In genomic region chr7:30613366-30614325, GRCh38 we compare ENCODE assay signal across 15 cellular contexts. TPM values are rescaled to one million over a fixed set of nuclear protein-coding genes. Genes with fewer than 3 reads are reported as not detected.
DNase-seq lines count a peak whose midpoint lies in the region; ATAC-seq and TF ChIP-seq lines count a peak whose summit lies in the region.
"Had no signal": no experiment of that assay in that cellular context is flagged by ENCODE, and none has a peak within 500 bp of the region (broad histone marks: within the 10 kb centered on the region; RNA-seq: fewer than 3 reads in every experiment).

No MANE protein-coding gene starts in this region.

- peaks cover 28% of the 10 kb centered on the region for H3K36me3 Mint-ChIP-seq in activated naive CD4-positive, alpha-beta T cell treated with anti-CD3 and anti-CD28 coated beads, Interleukin-2, amount 50 U/mL, for 24 hours
- H3K36me3 Mint-ChIP-seq in activated CD8-positive, alpha-beta T cell treated with anti-CD3 and anti-CD28 coated beads for 36 hours (ENCODE audit: low read depth), result peaks cover 80% of the 10 kb centered on the region

- H3K4me1 ChIP-seq in neuronal stem cell (ENCODE audit: control insufficient read depth in 2 of 2, insufficient read depth in 1 of 2, low read depth in 1 of 2, low read length in 2 of 2), result no peaks in the 10 kb centered on the region

- no peak overlapping the region for H2BK15ac ChIP-seq in neuronal stem cell (ENCODE audit: low read length)

- POLR2A ChIA-PET in activated CD8-positive, alpha-beta T cell treated with anti-CD3 and anti-CD28 coated beads for 36 hours (lab: Charles Lee), result interaction anchor here (1.0 to 3.1 kb wide), 8 partner anchors 9 to 33 kb away, joined by 3 to 14 read pairs (median 4); no protein-coding TSS in a partner anchor

- no peak overlapping the region for H3K23ac ChIP-seq in neuronal stem cell (ENCODE audit: low read depth, low read length, poor library complexity)

- ATAC-seq in activated CD8-positive, alpha-beta T cell treated with anti-CD3 and anti-CD28 coated beads for 36 hours, result no peak
- ATAC-seq in stimulated activated naive CD8-positive, alpha-beta T cell treated with anti-CD3 and anti-CD28 coated beads, Interleukin-15, amount 100 ng/mL, for 72 hours, result no peak
- ATAC-seq: Right ventricle myocardium inferior had no signal

- H3K14ac ChIP-seq in neuronal stem cell (ENCODE audit: low read length), result no peak overlapping the region

- WGBS in neuronal stem cell (ENCODE audit: extremely low coverage in 2 of 2, insufficient read length in 2 of 2, insufficient replicate concordance in 1 of 2), 2 donors, result no CpG with 5 or more reads among the region's 4 CpGs

- TF ChIP-seq CTCF in activated CD8-positive, alpha-beta T cell treated with anti-CD3 and anti-CD28 coated beads for 36 hours (IDR thresholded peaks at IDR 0.05), result no peak

- no peaks in the 10 kb centered on the region for H3K27me3 Mint-ChIP-seq in activated naive CD4-positive, alpha-beta T cell treated with anti-CD3 and anti-CD28 coated beads, Interleukin-2, amount 50 U/mL, for 24 hours
- H3K27me3 Mint-ChIP-seq in activated CD8-positive, alpha-beta T cell treated with anti-CD3 and anti-CD28 coated beads for 36 hours, result no peaks in the 10 kb centered on the region
- H3K27me3 Mint-ChIP-seq in stimulated activated naive CD8-positive, alpha-beta T cell treated with anti-CD3 and anti-CD28 coated beads, Interleukin-15, amount 100 ng/mL, for 72 hours, result no peaks in the 10 kb centered on the region
- H3K27me3 Mint-ChIP-seq: memory B cell had no signal

- H2BK12ac ChIP-seq in neuronal stem cell (ENCODE audit: low read length), result no peak overlapping the region

- no peaks in the 10 kb centered on the region for H3K9me3 ChIP-seq in neuronal stem cell (replicated peaks in 1 of 2; ENCODE audit: control insufficient read depth in 2 of 2, insufficient read depth in 1 of 2, low read depth in 1 of 2, low read length in 2 of 2)

- peaks cover 40% of the 10 kb centered on the region for H3K4me1 Mint-ChIP-seq in activated naive CD4-positive, alpha-beta T cell treated with anti-CD3 and anti-CD28 coated beads, Interleukin-2, amount 50 U/mL, for 24 hours
- peaks cover 39% of the 10 kb centered on the region for H3K4me1 Mint-ChIP-seq in activated CD8-positive, alpha-beta T cell treated with anti-CD3 and anti-CD28 coated beads for 36 hours (ENCODE audit: low read depth)
- peaks cover 45% of the 10 kb centered on the region for H3K4me1 Mint-ChIP-seq in stimulated activated naive CD8-positive, alpha-beta T cell treated with anti-CD3 and anti-CD28 coated beads, Interleukin-15, amount 100 ng/mL, for 72 hours
- H3K4me1 Mint-ChIP-seq: memory B cell had no signal

- no peaks in the 10 kb centered on the region for H3K79me1 ChIP-seq in neuronal stem cell (ENCODE audit: low read depth, low read length)

- no peak overlapping the region for H2AK5ac ChIP-seq in neuronal stem cell (ENCODE audit: low read depth, low read length)

- H2BK5ac ChIP-seq in neuronal stem cell (ENCODE audit: low read length), result no peak overlapping the region

- H3K27me3 ChIP-seq in neuronal stem cell (ENCODE audit: control insufficient read depth in 3 of 3, insufficient read depth in 3 of 3, low read depth in 1 of 3, low read length in 3 of 3), result no peaks in the 10 kb centered on the region

- no peak overlapping the region for H3K4me2 ChIP-seq in neuronal stem cell (ENCODE audit: insufficient read depth, low read length, poor library complexity, severe bottlenecking)

- H4K91ac ChIP-seq in neuronal stem cell (ENCODE audit: low read depth, low read length, poor library complexity), result no peak overlapping the region

- H2BK120ac ChIP-seq in neuronal stem cell (ENCODE audit: low read depth, low read length), result no peak overlapping the region

- H3K4me3 Mint-ChIP-seq in activated naive CD4-positive, alpha-beta T cell treated with anti-CD3 and anti-CD28 coated beads, Interleukin-2, amount 50 U/mL, for 24 hours, result no peak overlapping the region
- H3K4me3 Mint-ChIP-seq in activated CD8-positive, alpha-beta T cell treated with anti-CD3 and anti-CD28 coated beads for 36 hours, result no peak overlapping the region
- peak overlapping the region in 1 of 2 donors; percentile 9 for H3K4me3 Mint-ChIP-seq in stimulated activated naive CD8-positive, alpha-beta T cell treated with anti-CD3 and anti-CD28 coated beads, Interleukin-15, amount 100 ng/mL, for 72 hours
- H3K4me3 Mint-ChIP-seq: activated T-cell treated with anti-CD3 and anti-CD28 coated beads, Interleukin-2, amount 50 U/mL, for 4 hours; memory B cell had no signal

- H3K4me3 ChIP-seq in neuronal stem cell (ENCODE audit: low read length in 2 of 2), result no peak overlapping the region

- no peak for DNase-seq in activated naive CD4-positive, alpha-beta T cell treated with anti-CD3 and anti-CD28 coated beads, Interleukin-2, amount 50 U/mL, for 16 hours
- no peak for DNase-seq in activated CD8-positive, alpha-beta T cell treated with anti-CD3 and anti-CD28 coated beads for 36 hours
- DNase-seq in fibroblast of peridontal ligament (ENCODE audit: extremely low read depth) (peak; percentile 23), posterior vena cava (ENCODE audit: low spot score) (no peak), neuronal stem cell (ENCODE audit: low spot score) (no peak), NCI-H2081 treated with DMSO at 0.1 percent for 48 hours (lab: John Stamatoyannopoulos, UW) (no peak)
- DNase-seq in stimulated activated naive CD8-positive, alpha-beta T cell treated with anti-CD3 and anti-CD28 coated beads, Interleukin-15, amount 100 ng/mL, for 72 hours, result no peak
- DNase-seq: activated T-cell treated with anti-CD3 and anti-CD28 coated beads, Interleukin-2, amount 50 U/mL, for 4 hours; caudate nucleus; erythroblast; NCI-H1694 treated with DMSO at 0.1 percent for 48 hours; NCI-H69 had no signal

- intact Hi-C loops in activated CD8-positive, alpha-beta T cell treated with anti-CD3 and anti-CD28 coated beads for 36 hours (cut with micrococcal nuclease), result no loop called here
- intact Hi-C loops in posterior vena cava (cut with DNase I), result no loop called here

- CTCF ChIA-PET in activated CD8-positive, alpha-beta T cell treated with anti-CD3 and anti-CD28 coated beads for 36 hours (lab: Charles Lee), result interaction anchor here (0.7 to 1.7 kb wide), 4 partner anchors 14 to 127 kb away, joined by 3 to 5 read pairs (median 4); no protein-coding TSS in a partner anchor

- H3K27ac ChIP-seq in neuronal stem cell (replicated peaks; ENCODE audit: low read length), result no peak overlapping the region

- H3K36me3 ChIP-seq in neuronal stem cell (replicated peaks in 1 of 2; ENCODE audit: control insufficient read depth in 2 of 2, insufficient read depth in 2 of 2, low read length in 2 of 2), result peaks cover 28 to 96% of the 10 kb centered on the region in 2 donors

- H3K18ac ChIP-seq in neuronal stem cell (ENCODE audit: low read length), result no peak overlapping the region

- peak overlapping the region; percentile 25 for H3K27ac Mint-ChIP-seq in activated naive CD4-positive, alpha-beta T cell treated with anti-CD3 and anti-CD28 coated beads, Interleukin-2, amount 50 U/mL, for 24 hours
- peak overlapping the region; percentile 69 for H3K27ac Mint-ChIP-seq in activated CD8-positive, alpha-beta T cell treated with anti-CD3 and anti-CD28 coated beads for 36 hours
- peak overlapping the region; percentile 1 to 78 for H3K27ac Mint-ChIP-seq in stimulated activated naive CD8-positive, alpha-beta T cell treated with anti-CD3 and anti-CD28 coated beads, Interleukin-15, amount 100 ng/mL, for 72 hours
- H3K27ac Mint-ChIP-seq: memory B cell had no signal

- no peak overlapping the region for H3K9ac ChIP-seq in neuronal stem cell (ENCODE audit: low read depth, low read length, poor library complexity)

- no peaks in the 10 kb centered on the region for H3K9me3 Mint-ChIP-seq in activated naive CD4-positive, alpha-beta T cell treated with anti-CD3 and anti-CD28 coated beads, Interleukin-2, amount 50 U/mL, for 24 hours
- H3K9me3 Mint-ChIP-seq in activated CD8-positive, alpha-beta T cell treated with anti-CD3 and anti-CD28 coated beads for 36 hours, result no peaks in the 10 kb centered on the region
- H3K9me3 Mint-ChIP-seq in stimulated activated naive CD8-positive, alpha-beta T cell treated with anti-CD3 and anti-CD28 coated beads, Interleukin-15, amount 100 ng/mL, for 72 hours, result no peaks in the 10 kb centered on the region
- H3K9me3 Mint-ChIP-seq: activated T-cell treated with anti-CD3 and anti-CD28 coated beads, Interleukin-2, amount 50 U/mL, for 4 hours; memory B cell had no signal

- H3K4ac ChIP-seq in neuronal stem cell (ENCODE audit: low read length), result no peak overlapping the region

- H4K8ac ChIP-seq in neuronal stem cell (ENCODE audit: low read depth, low read length), result no peak overlapping the region

- H2AFZ ChIP-seq in neuronal stem cell (ENCODE audit: low read length), result no peak overlapping the region

RNA-seq across cellular contexts. Expression of gene GARS1, which starts 19.0 kb away (rescaled TPM):
- total RNA-seq in activated CD8-positive, alpha-beta T cell treated with anti-CD3 and anti-CD28 coated beads for 36 hours, result 100 to 1,000 TPM; 338 to 354 TPM
- total RNA-seq in posterior vena cava, result 10 to 100 TPM; 82.8 to 98.1 TPM
- polyA plus RNA-seq in neuronal stem cell (2013, experiment 1 of 2), result 102 TPM
- 101 TPM for polyA plus RNA-seq in neuronal stem cell (2013, experiment 2 of 2)
